8 cellular contexts compared by ENCODE assay signal in genomic region chr17:14303343-14304221, GRCh38. TPM values are rescaled to one million over a fixed set of nuclear protein-coding genes. Genes with fewer than 3 reads are reported as not detected.
DNase-seq lines count a peak whose midpoint lies in the region; ATAC-seq and TF ChIP-seq lines count a peak whose summit lies in the region.

No MANE protein-coding gene starts in this region.

- no peak overlapping the region for H2BK120ac ChIP-seq in neuronal stem cell (ENCODE audit: low read depth, low read length)

- peak overlapping the region; percentile 59 for H2AK5ac ChIP-seq in neuronal stem cell (ENCODE audit: low read depth, low read length)

- H3K18ac ChIP-seq in neuronal stem cell (ENCODE audit: low read length), result peak overlapping the region; percentile 95

- H3K79me1 ChIP-seq in neuronal stem cell (ENCODE audit: low read depth, low read length), result peaks cover 15% of the 10 kb centered on the region

- TF ChIP-seq CTCF in DND-41 (IDR thresholded peaks at IDR 0.05; ENCODE audit: borderline replicate concordance, extremely low read depth, low read length, poor library complexity, severe bottlenecking) (no peak), WERI-Rb-1 (IDR thresholded peaks at IDR 0.05; ENCODE audit: low read depth, low read length) (no peak)

- H3K9ac ChIP-seq in DND-41 (ENCODE audit: low read depth, low read length) (peak overlapping the region; percentile 83), neuronal stem cell (ENCODE audit: low read depth, low read length, poor library complexity) (peak overlapping the region; percentile 67)

- peaks cover 76% of the 10 kb centered on the region for H3K79me2 ChIP-seq in DND-41 (ENCODE audit: insufficient read depth, low read length)

- no peak overlapping the region for H3K14ac ChIP-seq in neuronal stem cell (ENCODE audit: low read length)

- peak overlapping the region; percentile 33 for H2BK12ac ChIP-seq in neuronal stem cell (ENCODE audit: low read length)

- H3K4me2 ChIP-seq in DND-41 (ENCODE audit: insufficient read depth, low read length), result peak overlapping the region; percentile 77
- peak overlapping the region; percentile 74 for H3K4me2 ChIP-seq in neuronal stem cell (ENCODE audit: insufficient read depth, low read length, poor library complexity, severe bottlenecking)

- H3K27ac ChIP-seq in DND-41 (ENCODE audit: low read length) (peak overlapping the region; percentile 76), WERI-Rb-1 (peak overlapping the region; percentile 94), neuronal stem cell (replicated peaks; ENCODE audit: low read length) (peak overlapping the region; percentile 65)
- H3K27ac ChIP-seq in effector memory CD4-positive, alpha-beta T cell (ENCODE audit: insufficient read depth, low read length, poor library complexity, severe bottlenecking), result peak overlapping the region; percentile 72

- peaks cover 5% of the 10 kb centered on the region; the same call in 1 of the 2 replicates for H3K36me3 ChIP-seq in DND-41 (ENCODE audit: insufficient read depth, low read length)
- peaks cover 35% of the 10 kb centered on the region for H3K36me3 ChIP-seq in WERI-Rb-1
- H3K36me3 ChIP-seq in effector memory CD4-positive, alpha-beta T cell (ENCODE audit: control insufficient read depth, insufficient read depth, low read length), result no peaks in the 10 kb centered on the region
- peaks cover 0 to 45% of the 10 kb centered on the region in 2 donors for H3K36me3 ChIP-seq in neuronal stem cell (replicated peaks in 1 of 2; ENCODE audit: control insufficient read depth in 2 of 2, insufficient read depth in 2 of 2, low read length in 2 of 2)

- H4K8ac ChIP-seq in neuronal stem cell (ENCODE audit: low read depth, low read length), result no peak overlapping the region

- H3K4me3 ChIP-seq in DND-41 (ENCODE audit: low read depth in 1 of 2, low read length in 2 of 2), result peak overlapping the region; percentile 50 to 70; a peak in 3 of 4 replicates
- H3K4me3 ChIP-seq in WERI-Rb-1 (ENCODE audit: low read depth, low read length), result peak overlapping the region; percentile 100
- peak overlapping the region; percentile 82 for H3K4me3 ChIP-seq in effector memory CD4-positive, alpha-beta T cell (ENCODE audit: insufficient read depth, low read depth, low read length, poor library complexity, severe bottlenecking)
- peak overlapping the region; percentile 98 to 99 for H3K4me3 ChIP-seq in neuronal stem cell (ENCODE audit: low read length in 2 of 2)

- H4K20me1 ChIP-seq in DND-41 (ENCODE audit: insufficient read depth, low read length), result peaks cover 14% of the 10 kb centered on the region; the same call in 1 of the 2 replicates

- no peak for DNase-seq in DND-41
- peak; percentile 32 for DNase-seq in WERI-Rb-1
- peak; percentile 13 to 40 (median 31) for DNase-seq in effector memory CD4-positive, alpha-beta T cell
- no peak for DNase-seq in neuronal stem cell (ENCODE audit: low spot score)
- DNase-seq in DMS79 (lab: John Stamatoyannopoulos, UW), result no peak
- no peak for DNase-seq in CD1c-positive myeloid dendritic cell (ENCODE audit: extremely low spot score)

- peak overlapping the region; percentile 70 for H2BK15ac ChIP-seq in neuronal stem cell (ENCODE audit: low read length)

- no peak overlapping the region for H4K91ac ChIP-seq in neuronal stem cell (ENCODE audit: low read depth, low read length, poor library complexity)

- H3K9me3 ChIP-seq in DND-41 (ENCODE audit: insufficient read depth, low read length, severe bottlenecking) (no peaks in the 10 kb centered on the region), WERI-Rb-1 (ENCODE audit: severe bottlenecking) (no peaks in the 10 kb centered on the region), neuronal stem cell (replicated peaks in 1 of 2; ENCODE audit: control insufficient read depth in 2 of 2, insufficient read depth in 1 of 2, low read depth in 1 of 2, low read length in 2 of 2) (peaks cover 0 to 2% of the 10 kb centered on the region in 2 donors)
- no peaks in the 10 kb centered on the region for H3K9me3 ChIP-seq in effector memory CD4-positive, alpha-beta T cell (ENCODE audit: control insufficient read depth, low read length)

- H3K4me1 ChIP-seq in DND-41 (ENCODE audit: insufficient read depth, low read length) (peaks cover 52% of the 10 kb centered on the region), neuronal stem cell (ENCODE audit: control insufficient read depth in 2 of 2, insufficient read depth in 1 of 2, low read depth in 1 of 2, low read length in 2 of 2) (peaks cover 6 to 36% of the 10 kb centered on the region in 2 donors)
- H3K4me1 ChIP-seq in effector memory CD4-positive, alpha-beta T cell (ENCODE audit: control insufficient read depth, insufficient read depth, low read length, poor library complexity, severe bottlenecking), result peaks cover 51% of the 10 kb centered on the region

- peaks cover 17% of the 10 kb centered on the region for H3K27me3 ChIP-seq in DND-41 (ENCODE audit: insufficient read depth, low read length, poor library complexity)
- no peaks in the 10 kb centered on the region for H3K27me3 ChIP-seq in WERI-Rb-1 (ENCODE audit: insufficient read depth, low read depth, severe bottlenecking)
- H3K27me3 ChIP-seq in effector memory CD4-positive, alpha-beta T cell (replicated peaks; ENCODE audit: control insufficient read depth, insufficient read depth, low read length, poor library complexity, severe bottlenecking), result peaks cover 7% of the 10 kb centered on the region
- peaks cover 2 to 10% (median 4%) of the 10 kb centered on the region in 3 experiments for H3K27me3 ChIP-seq in neuronal stem cell (ENCODE audit: control insufficient read depth in 3 of 3, insufficient read depth in 3 of 3, low read depth in 1 of 3, low read length in 3 of 3)

- peak overlapping the region; percentile 98 for H2BK5ac ChIP-seq in neuronal stem cell (ENCODE audit: low read length)

- peak overlapping the region; percentile 71 for H3K23ac ChIP-seq in neuronal stem cell (ENCODE audit: low read depth, low read length, poor library complexity)

- H2AFZ ChIP-seq in DND-41 (ENCODE audit: low read depth, low read length) (no peak overlapping the region), neuronal stem cell (ENCODE audit: low read length) (no peak overlapping the region)

- ATAC-seq in DND-41 (ENCODE audit: insufficient read depth, low read depth) (no peak), GM21367 (IDR thresholded peaks at IDR 0.05; ENCODE audit: unreplicated experiment) (no peak), HG02884 (IDR thresholded peaks at IDR 0.05; ENCODE audit: unreplicated experiment) (no peak)

- H3K4ac ChIP-seq in neuronal stem cell (ENCODE audit: low read length), result no peak overlapping the region

- WGBS in neuronal stem cell (ENCODE audit: extremely low coverage in 2 of 2, insufficient read length in 2 of 2, insufficient replicate concordance in 1 of 2), 2 donors, result no CpG with 5 or more reads among the region's 56 CpGs

RNA-seq across cellular contexts. Expression of gene HS3ST3B1, which starts 2.7 kb away (rescaled TPM):
- polyA plus RNA-seq in neuronal stem cell (2013, experiment 1 of 2), result 17.6 TPM
- polyA plus RNA-seq in neuronal stem cell (2013, experiment 2 of 2), result 18.0 TPM

Comparison
In these comparisons a context has a peak if more than half of its experiments do, and no peak if none do; other contexts are left out.
1. DNase-seq: peak in WERI-Rb-1 (single experiment) and effector memory CD4-positive, alpha-beta T cell (3 of 3); none in DND-41 (single experiment), neuronal stem cell (single experiment), DMS79 (single experiment) and CD1c-positive myeloid dendritic cell (single experiment).
2. Peak in every context shown above with its lines, with median percentiles within 50 percentile points of each other: H3K27ac ChIP-seq and H3K4me3 ChIP-seq.